Comparison of ENCODE assay signal across 23 cellular contexts in genomic region chr1:207003216-207003615, GRCh38. TPM values are rescaled to one million over a fixed set of nuclear protein-coding genes. Genes with fewer than 3 reads are reported as not detected.
DNase-seq lines count a peak whose midpoint lies in the region; ATAC-seq and TF ChIP-seq lines count a peak whose summit lies in the region.
"Had no signal": no experiment of that assay in that cellular context is flagged by ENCODE, and none has a peak within 500 bp of the region (broad histone marks: within the 10 kb centered on the region; RNA-seq: fewer than 3 reads in every experiment).

No MANE protein-coding gene starts in this region.

- H2AK5ac ChIP-seq in IMR-90 (ENCODE audit: low read depth, low read length) = no peak overlapping the region

- H3K9me3 ChIP-seq in IMR-90 (ENCODE audit: control insufficient read depth, insufficient read depth, low read length) (no peaks in the 10 kb centered on the region), endodermal cell (ENCODE audit: control insufficient read depth, low read length) (no peaks in the 10 kb centered on the region)
- H3K9me3 ChIP-seq: gastroesophageal sphincter, neutrophil had no signal

- CTCF ChIA-PET in IMR-90 (lab: Yijun Ruan, JAX) = interaction anchor here (0.9 kb wide), 1 partner anchor 35 kb away, joined by 3 read pairs; no protein-coding TSS in a partner anchor

- peaks cover 6% of the 10 kb centered on the region for H3K9me1 ChIP-seq in IMR-90 (ENCODE audit: insufficient read depth, low read length)

- no peaks in the 10 kb centered on the region for H3K9me3 Mint-ChIP-seq in endodermal cell
- H3K9me3 Mint-ChIP-seq in activated T-helper 1 cell treated with anti-CD3 and anti-CD28 coated beads, Interleukin-12 subunit alpha, Interleukin-12 subunit beta, Interleukin-2, Interleukin-4 antibody, amounts not matched to agents 30 ng/mL and 10 ng/mL and 1 ng/mL, durations not matched to agents 14 hours and 24 hours and 36 hours = no peaks in the 10 kb centered on the region
- H3K9me3 Mint-ChIP-seq: CD8-positive, alpha-beta memory T cell had no signal

- H4K8ac ChIP-seq in IMR-90 (ENCODE audit: low read depth in 2 of 2, low read length in 2 of 2) = no peak overlapping the region

- H4K20me1 ChIP-seq in IMR-90 (ENCODE audit: insufficient read depth, low read length) = no peaks in the 10 kb centered on the region

- TF ChIP-seq POLR2A in IMR-90 (IDR thresholded peaks at IDR 0.05; ENCODE audit: low read depth, low read length) = no peak

- H2BK20ac ChIP-seq in IMR-90 (ENCODE audit: low read depth, low read length) = no peak overlapping the region

- H3K27ac Mint-ChIP-seq in endodermal cell = peak overlapping the region; percentile 7
- H3K27ac Mint-ChIP-seq in activated T-helper 1 cell treated with anti-CD3 and anti-CD28 coated beads, Interleukin-12 subunit alpha, Interleukin-12 subunit beta, Interleukin-2, Interleukin-4 antibody, amounts not matched to agents 30 ng/mL and 10 ng/mL and 1 ng/mL, durations not matched to agents 14 hours and 24 hours and 36 hours = no peak overlapping the region
- H3K27ac Mint-ChIP-seq: CD8-positive, alpha-beta memory T cell had no signal

- no peak for TF ChIP-seq RAD21 in IMR-90 (IDR thresholded peaks at IDR 0.05; ENCODE audit: low read length)

- dilution Hi-C loops in IMR-90 (cut with HindIII; ENCODE audit: low sequenced_read_pairs, unreplicated experiment) = no loop called here

- no peak overlapping the region for H4K5ac ChIP-seq in IMR-90 (ENCODE audit: low read depth, low read length)

- intact Hi-C loops in IMR-90 (cut with micrococcal nuclease) = no loop called here
- intact Hi-C loops in activated T-helper 1 cell treated with anti-CD3 and anti-CD28 coated beads, Interleukin-12 subunit alpha, Interleukin-12 subunit beta, Interleukin-2, Interleukin-4 antibody, amounts not matched to agents 30 ng/mL and 10 ng/mL and 1 ng/mL, durations not matched to agents 14 hours and 24 hours and 36 hours (cut with micrococcal nuclease) = no loop called here

- in situ Hi-C loops in IMR-90 (cut with MboI; ENCODE audit: low sequenced_read_pairs) = no loop called here

- H3K4me3 Mint-ChIP-seq in endodermal cell = no peak overlapping the region
- H3K4me3 Mint-ChIP-seq in activated T-helper 1 cell treated with anti-CD3 and anti-CD28 coated beads, Interleukin-12 subunit alpha, Interleukin-12 subunit beta, Interleukin-2, Interleukin-4 antibody, amounts not matched to agents 30 ng/mL and 10 ng/mL and 1 ng/mL, durations not matched to agents 14 hours and 24 hours and 36 hours = no peak overlapping the region
- H3K4me3 Mint-ChIP-seq: CD8-positive, alpha-beta memory T cell had no signal

- H2BK120ac ChIP-seq in IMR-90 (ENCODE audit: low read depth, low read length) = no peak overlapping the region

- peaks cover 15% of the 10 kb centered on the region for H3K4me1 Mint-ChIP-seq in endodermal cell
- H3K4me1 Mint-ChIP-seq in activated T-helper 1 cell treated with anti-CD3 and anti-CD28 coated beads, Interleukin-12 subunit alpha, Interleukin-12 subunit beta, Interleukin-2, Interleukin-4 antibody, amounts not matched to agents 30 ng/mL and 10 ng/mL and 1 ng/mL, durations not matched to agents 14 hours and 24 hours and 36 hours (ENCODE audit: low read depth) = peaks cover 6% of the 10 kb centered on the region

- H3K9ac ChIP-seq in IMR-90 (ENCODE audit: low read depth, low read length) (no peak overlapping the region), endodermal cell (ENCODE audit: extremely low read depth, low read length, poor library complexity, severe bottlenecking) (no peak overlapping the region)
- H3K9ac ChIP-seq: KMS-11 had no signal

- H3K4me1 ChIP-seq in IMR-90 (ENCODE audit: control insufficient read depth, insufficient read depth, low read length) (peaks cover 6% of the 10 kb centered on the region), endodermal cell (ENCODE audit: control insufficient read depth, insufficient read depth, low read length) (peaks cover 5% of the 10 kb centered on the region)
- H3K4me1 ChIP-seq: gastroesophageal sphincter had no signal

- H3K4me2 ChIP-seq in IMR-90 (ENCODE audit: low read depth, low read length) = no peak overlapping the region
- H3K4me2 ChIP-seq: KMS-11 had no signal

- no peak overlapping the region for H3K23ac ChIP-seq in IMR-90 (ENCODE audit: low read depth, low read length)

- H3K36me3 Mint-ChIP-seq in endodermal cell (ENCODE audit: low read depth) = no peaks in the 10 kb centered on the region
- H3K36me3 Mint-ChIP-seq in activated T-helper 1 cell treated with anti-CD3 and anti-CD28 coated beads, Interleukin-12 subunit alpha, Interleukin-12 subunit beta, Interleukin-2, Interleukin-4 antibody, amounts not matched to agents 30 ng/mL and 10 ng/mL and 1 ng/mL, durations not matched to agents 14 hours and 24 hours and 36 hours (ENCODE audit: low read depth) = no peaks in the 10 kb centered on the region
- H3K36me3 Mint-ChIP-seq: CD8-positive, alpha-beta memory T cell had no signal

- no peak overlapping the region for H2BK15ac ChIP-seq in IMR-90 (ENCODE audit: low read depth, low read length)

- H3K27ac ChIP-seq in IMR-90 (ENCODE audit: insufficient read depth, low read length) (no peak overlapping the region), endodermal cell (ENCODE audit: low read depth, low read length) (no peak overlapping the region), skin epidermis (peak overlapping the region in 11 of 21 experiments; percentile 3 to 77 (median 44))
- H3K27ac ChIP-seq: gastroesophageal sphincter, KMS-11, neutrophil had no signal

- H3K56ac ChIP-seq in IMR-90 (ENCODE audit: extremely low read depth, insufficient read depth, low read length) = no peak overlapping the region

- 77% methylated on average over 3 of the region's 4 CpGs; no CpG with 5 or more reads in 1 of the 2 experiments for WGBS in IMR-90 (ENCODE audit: extremely low coverage in 2 of 2, insufficient read length in 1 of 2), 2 experiments
- 65 to 83% methylated on average over 2 to 4 of the region's 4 CpGs for WGBS in endodermal cell (ENCODE audit: insufficient coverage in 1 of 2, insufficient read length in 1 of 2), 2 experiments

- H3K36me3 ChIP-seq in IMR-90 (ENCODE audit: control insufficient read depth, insufficient read depth, low read length) (no peaks in the 10 kb centered on the region), endodermal cell (ENCODE audit: control insufficient read depth, insufficient read depth, low read length) (no peaks in the 10 kb centered on the region)
- H3K36me3 ChIP-seq: gastroesophageal sphincter, neutrophil had no signal

- H3K79me1 ChIP-seq in IMR-90 (ENCODE audit: low read depth in 1 of 2, low read length in 2 of 2) = no peaks in the 10 kb centered on the region

- no peak overlapping the region for H2AK9ac ChIP-seq in IMR-90 (replicated peaks; ENCODE audit: low read depth, low read length, poor library complexity)

- no peak overlapping the region for H2BK5ac ChIP-seq in IMR-90 (ENCODE audit: low read depth, low read length, poor library complexity, severe bottlenecking)

- TF ChIP-seq CTCF in IMR-90 (conservative IDR thresholded peaks at IDR 0.05; ENCODE audit: low read depth, low read length) (no peak), endodermal cell (conservative IDR thresholded peaks at IDR 0.05) (no peak)

- H3K4ac ChIP-seq in IMR-90 (ENCODE audit: low read depth, low read length) = no peak overlapping the region

- H3K18ac ChIP-seq in IMR-90 (ENCODE audit: low read depth, low read length) = no peak overlapping the region

- no peak overlapping the region for H3K14ac ChIP-seq in IMR-90 (replicated peaks; ENCODE audit: low read depth, low read length)

- DNase-seq in IMR-90 = no peak
- peak; percentile 79 for DNase-seq in endodermal cell
- DNase-seq in NCI-H2029 (lab: John Stamatoyannopoulos, UW) = no peak
- no peak for DNase-seq in NCI-H2029 treated with DMSO at 0.1 percent for 48 hours (lab: John Stamatoyannopoulos, UW)
- no peak for DNase-seq in activated T-helper 1 cell treated with anti-CD3 and anti-CD28 coated beads, Interleukin-12 subunit alpha, Interleukin-12 subunit beta, Interleukin-2, Interleukin-4 antibody, amounts not matched to agents 30 ng/mL and 10 ng/mL and 1 ng/mL, durations not matched to agents 14 hours and 24 hours and 36 hours (ENCODE audit: low spot score)
- DNase-seq: activated CD4-positive, alpha-beta T cell treated with anti-CD3 and anti-CD28 coated beads for 4 hours; CD8-positive, alpha-beta memory T cell; dermis blood vessel endothelial cell; erythroblast; HCEC 1CT; left colon; NCI-H1048; NCI-H2081; NCI-H446 treated with DMSO at 0.1 percent for 48 hours; NK-92 treated with Interleukin-12 subunit alpha and Interleukin-12 subunit beta, amount 100 ng/mL, for 24 hours; RPMI8226; stimulated activated naive CD4-positive, alpha-beta T cell treated with Interleukin-2 at 50 U/mL for 16 hours had no signal

- POLR2A ChIA-PET in IMR-90 (lab: Charles Lee; ENCODE audit: unreplicated experiment) = no interaction called here

- H3K4me3 ChIP-seq in IMR-90 (ENCODE audit: insufficient read depth, low read depth, low read length) (no peak overlapping the region), endodermal cell (ENCODE audit: low read length) (no peak overlapping the region), skin epidermis (no peak overlapping the region)
- H3K4me3 ChIP-seq: gastroesophageal sphincter had no signal

- ATAC-seq in IMR-90 (ENCODE audit: low read depth) = no peak
- ATAC-seq: gastroesophageal sphincter, left colon had no signal

- peak overlapping the region; percentile 5 for H2AFZ ChIP-seq in IMR-90 (replicated peaks; ENCODE audit: low read length, poor library complexity)

- H3K27me3 Mint-ChIP-seq in endodermal cell (ENCODE audit: insufficient read depth) = no peaks in the 10 kb centered on the region
- H3K27me3 Mint-ChIP-seq in activated T-helper 1 cell treated with anti-CD3 and anti-CD28 coated beads, Interleukin-12 subunit alpha, Interleukin-12 subunit beta, Interleukin-2, Interleukin-4 antibody, amounts not matched to agents 30 ng/mL and 10 ng/mL and 1 ng/mL, durations not matched to agents 14 hours and 24 hours and 36 hours (ENCODE audit: insufficient read depth) = peaks cover 29% of the 10 kb centered on the region

- BruUV-seq in IMR-90 (replicated peaks; lab: Mats Ljungman, UMichigan) = no TSS peak

- no peak overlapping the region for H4K91ac ChIP-seq in IMR-90 (ENCODE audit: insufficient read depth, low read depth, low read length)

- H3K27me3 ChIP-seq in IMR-90 (ENCODE audit: control insufficient read depth, insufficient read depth, low read length) (no peaks in the 10 kb centered on the region; the same call in 1 of the 2 replicates), endodermal cell (ENCODE audit: control insufficient read depth, insufficient read depth, low read length, poor library complexity, severe bottlenecking) (no peaks in the 10 kb centered on the region)
- H3K27me3 ChIP-seq: gastroesophageal sphincter, neutrophil had no signal

RNA-seq across cellular contexts. Expression of gene C1orf116, which starts 29.3 kb away (rescaled TPM):
- total RNA-seq in IMR-90 (2012; rRNA removed) (under 0.01 TPM in 1 of 2 replicates, not detected in the other), endodermal cell (under 1 TPM; 0.55 to 0.60 TPM)
- 0.03 TPM in 1 of 2 replicates, not detected in the other for polyA plus RNA-seq in IMR-90 (2012; rRNA removed)
- polyA plus RNA-seq in IMR-90 (2012; cell fraction: cytosol; rRNA removed) = 0.01 TPM in 1 of 2 replicates, not detected in the other
- polyA plus RNA-seq in IMR-90 (2012; cell fraction: nucleus; rRNA removed; ENCODE audit: low replicate concordance) = 0.01 and 0.03 TPM in 2 replicates
- polyA plus RNA-seq in endodermal cell (2013, experiment 1 of 2) = 0.21 TPM
- polyA plus RNA-seq in endodermal cell (2013, experiment 2 of 2) = 0.12 TPM
- not detected in 2 replicates for total RNA-seq in activated T-helper 1 cell treated with anti-CD3 and anti-CD28 coated beads, Interleukin-12 subunit alpha, Interleukin-12 subunit beta, Interleukin-2, Interleukin-4 antibody, amounts not matched to agents 30 ng/mL and 10 ng/mL and 1 ng/mL, durations not matched to agents 14 hours and 24 hours and 36 hours
- total RNA-seq: CD8-positive, alpha-beta memory T cell had no signal
- polyA plus RNA-seq: CD8-positive, alpha-beta memory T cell had no signal

RNA-seq across cellular contexts. Expression of gene FCAMR, which starts 33.0 kb away (rescaled TPM):
- not detected in 2 replicates for total RNA-seq in IMR-90 (2012; rRNA removed)
- not detected in 2 replicates for polyA plus RNA-seq in IMR-90 (2012; rRNA removed)
- polyA plus RNA-seq in IMR-90 (2012; cell fraction: cytosol; rRNA removed) = not detected in 2 replicates
- 0.05 TPM in 1 of 2 replicates, not detected in the other for polyA plus RNA-seq in IMR-90 (2012; cell fraction: nucleus; rRNA removed; ENCODE audit: low replicate concordance)
- total RNA-seq in endodermal cell = not detected
- polyA plus RNA-seq in endodermal cell (2013, experiment 1 of 2) = not detected
- not detected for polyA plus RNA-seq in endodermal cell (2013, experiment 2 of 2)
- total RNA-seq in activated T-helper 1 cell treated with anti-CD3 and anti-CD28 coated beads, Interleukin-12 subunit alpha, Interleukin-12 subunit beta, Interleukin-2, Interleukin-4 antibody, amounts not matched to agents 30 ng/mL and 10 ng/mL and 1 ng/mL, durations not matched to agents 14 hours and 24 hours and 36 hours = not detected in 2 replicates
- total RNA-seq: CD8-positive, alpha-beta memory T cell; dermis blood vessel endothelial cell; mononuclear cell; ureter had no signal
- polyA plus RNA-seq: CD8-positive, alpha-beta memory T cell had no signal

RNA-seq across cellular contexts. Expression of gene YOD1, which starts 47.8 kb away (rescaled TPM):
- total RNA-seq in IMR-90 (2012; rRNA removed) (5.4 and 10.3 TPM in 2 replicates), endodermal cell (10 to 100 TPM; 10.8 to 18.8 TPM)
- 1.6 and 1.8 TPM in 2 replicates for polyA plus RNA-seq in IMR-90 (2012; rRNA removed)
- polyA plus RNA-seq in IMR-90 (2012; cell fraction: cytosol; rRNA removed) = 0.17 and 0.26 TPM in 2 replicates
- 0.81 and 3.8 TPM in 2 replicates for polyA plus RNA-seq in IMR-90 (2012; cell fraction: nucleus; rRNA removed; ENCODE audit: low replicate concordance)
- polyA plus RNA-seq in endodermal cell (2013, experiment 1 of 2) = 13.6 TPM
- polyA plus RNA-seq in endodermal cell (2013, experiment 2 of 2) = 12.5 TPM
- total RNA-seq in activated T-helper 1 cell treated with anti-CD3 and anti-CD28 coated beads, Interleukin-12 subunit alpha, Interleukin-12 subunit beta, Interleukin-2, Interleukin-4 antibody, amounts not matched to agents 30 ng/mL and 10 ng/mL and 1 ng/mL, durations not matched to agents 14 hours and 24 hours and 36 hours = 8.4 and 8.7 TPM in 2 replicates

RNA-seq across cellular contexts. Expression of gene PFKFB2, which starts 49.9 kb away (rescaled TPM):
- total RNA-seq in IMR-90 (2012; rRNA removed) (1.3 and 1.7 TPM in 2 replicates), endodermal cell (10 to 100 TPM; 11.2 to 13.4 TPM)
- 0.53 and 0.62 TPM in 2 replicates for polyA plus RNA-seq in IMR-90 (2012; rRNA removed)
- polyA plus RNA-seq in IMR-90 (2012; cell fraction: cytosol; rRNA removed) = 0.14 TPM in 2 replicates
- 0.27 and 1.4 TPM in 2 replicates for polyA plus RNA-seq in IMR-90 (2012; cell fraction: nucleus; rRNA removed; ENCODE audit: low replicate concordance)
- 5.9 TPM for polyA plus RNA-seq in endodermal cell (2013, experiment 1 of 2)
- 5.1 TPM for polyA plus RNA-seq in endodermal cell (2013, experiment 2 of 2)
- total RNA-seq in activated T-helper 1 cell treated with anti-CD3 and anti-CD28 coated beads, Interleukin-12 subunit alpha, Interleukin-12 subunit beta, Interleukin-2, Interleukin-4 antibody, amounts not matched to agents 30 ng/mL and 10 ng/mL and 1 ng/mL, durations not matched to agents 14 hours and 24 hours and 36 hours = 2.9 and 4.4 TPM in 2 replicates

RNA-seq across cellular contexts. Expression of gene PIGR, which starts 57.0 kb away (rescaled TPM):
- total RNA-seq in IMR-90 (2012; rRNA removed) = not detected in 2 replicates
- polyA plus RNA-seq in IMR-90 (2012; rRNA removed) = not detected in 2 replicates
- polyA plus RNA-seq in IMR-90 (2012; cell fraction: cytosol; rRNA removed) = not detected in 2 replicates
- polyA plus RNA-seq in IMR-90 (2012; cell fraction: nucleus; rRNA removed; ENCODE audit: low replicate concordance) = not detected in 2 replicates
- not detected for total RNA-seq in endodermal cell
- polyA plus RNA-seq in endodermal cell (2013, experiment 1 of 2) = not detected
- not detected for polyA plus RNA-seq in endodermal cell (2013, experiment 2 of 2)
- 0.07 TPM in 1 of 2 replicates, not detected in the other for total RNA-seq in activated T-helper 1 cell treated with anti-CD3 and anti-CD28 coated beads, Interleukin-12 subunit alpha, Interleukin-12 subunit beta, Interleukin-2, Interleukin-4 antibody, amounts not matched to agents 30 ng/mL and 10 ng/mL and 1 ng/mL, durations not matched to agents 14 hours and 24 hours and 36 hours
- total RNA-seq: mononuclear cell had no signal
- polyA plus RNA-seq: CD8-positive, alpha-beta memory T cell had no signal

Comparison
In these comparisons a context has a peak if more than half of its experiments do, and no peak if none do; other contexts are left out.
1. H3K27ac ChIP-seq: peak in skin epidermis (11 of 21); none in IMR-90 (single experiment) and endodermal cell (single experiment).